6 cellular contexts compared by ENCODE assay signal in the genomic region with DNA sequence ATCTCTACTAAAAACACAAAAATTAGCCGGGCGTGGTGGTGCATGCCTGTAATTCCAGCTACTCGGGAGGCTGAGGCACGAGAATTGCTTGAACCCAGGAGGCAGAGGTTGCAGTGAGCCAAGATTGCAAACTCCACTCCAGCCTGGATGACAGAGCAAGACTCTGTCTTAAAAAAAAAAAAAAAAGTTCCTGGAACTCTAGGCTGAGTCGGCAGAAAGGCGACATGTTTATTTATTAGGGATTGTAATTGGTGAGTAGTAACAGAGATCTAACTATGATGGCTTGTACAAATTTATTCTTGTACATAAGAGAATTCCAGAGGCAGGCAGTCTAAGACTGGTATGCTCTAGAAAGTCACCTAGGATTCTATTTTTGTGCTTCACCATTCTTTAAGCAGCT. TPM values are rescaled to one million over a fixed set of nuclear protein-coding genes. Genes with fewer than 3 reads are reported as not detected.
"Had no signal": no experiment of that assay in that cellular context is flagged by ENCODE, and none has a peak within 500 bp of the region (broad histone marks: within the 10 kb centered on the region; RNA-seq: fewer than 3 reads in every experiment).

No MANE protein-coding gene starts in this region.

RNA-seq across cellular contexts. Expression of gene HPDL, which starts 35.7 kb away (rescaled TPM):
- total RNA-seq: left lobe of liver, left ventricle myocardium inferior, left ventricle myocardium superior, lower lobe of right lung, mononuclear cell, myocyte had no signal
